Comparison of ENCODE assay signal across 1 cellular context in genomic region chr19:58154679-58155648, GRCh38.
TF ChIP-seq lines count a peak whose summit lies in the region.

No MANE protein-coding gene starts in this region.

TF ChIP-seq in HepG2, 621 proteins besides CTCF, POLR2A, EP300 and RAD21 (continued from another document and continues in another):
- TF ChIP-seq, protein P1, sequence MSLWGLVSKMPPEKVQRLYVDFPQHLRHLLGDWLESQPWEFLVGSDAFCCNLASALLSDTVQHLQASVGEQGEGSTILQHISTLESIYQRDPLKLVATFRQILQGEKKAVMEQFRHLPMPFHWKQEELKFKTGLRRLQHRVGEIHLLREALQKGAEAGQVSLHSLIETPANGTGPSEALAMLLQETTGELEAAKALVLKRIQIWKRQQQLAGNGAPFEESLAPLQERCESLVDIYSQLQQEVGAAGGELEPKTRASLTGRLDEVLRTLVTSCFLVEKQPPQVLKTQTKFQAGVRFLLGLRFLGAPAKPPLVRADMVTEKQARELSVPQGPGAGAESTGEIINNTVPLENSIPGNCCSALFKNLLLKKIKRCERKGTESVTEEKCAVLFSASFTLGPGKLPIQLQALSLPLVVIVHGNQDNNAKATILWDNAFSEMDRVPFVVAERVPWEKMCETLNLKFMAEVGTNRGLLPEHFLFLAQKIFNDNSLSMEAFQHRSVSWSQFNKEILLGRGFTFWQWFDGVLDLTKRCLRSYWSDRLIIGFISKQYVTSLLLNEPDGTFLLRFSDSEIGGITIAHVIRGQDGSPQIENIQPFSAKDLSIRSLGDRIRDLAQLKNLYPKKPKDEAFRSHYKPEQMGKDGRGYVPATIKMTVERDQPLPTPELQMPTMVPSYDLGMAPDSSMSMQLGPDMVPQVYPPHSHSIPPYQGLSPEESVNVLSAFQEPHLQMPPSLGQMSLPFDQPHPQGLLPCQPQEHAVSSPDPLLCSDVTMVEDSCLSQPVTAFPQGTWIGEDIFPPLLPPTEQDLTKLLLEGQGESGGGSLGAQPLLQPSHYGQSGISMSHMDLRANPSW (CRISPR knock-in tag; IDR thresholded peaks at IDR 0.05; ENCODE audit: borderline replicate concordance) = peak; percentile 71; the same call in 1 of the 2 replicates
- TF ChIP-seq TGIF2 (CRISPR knock-in tag; IDR thresholded peaks at IDR 0.05) (0 out of 2 replicates have a peak, but pooled peaks have one; percentile 12), ZNF446 (CRISPR knock-in tag; IDR thresholded peaks at IDR 0.05) (peak; percentile 90; the same call in 1 of the 2 replicates), MED8 (CRISPR knock-in tag; IDR thresholded peaks at IDR 0.05; ENCODE audit: insufficient replicate concordance) (peak; percentile 48), SMC3 (IDR thresholded peaks at IDR 0.05; ENCODE audit: low read length) (peak; percentile 42; the same call in 1 of the 2 replicates), RFX1 (IDR thresholded peaks at IDR 0.05) (no peak), ZNF138 (CRISPR knock-in tag; IDR thresholded peaks at IDR 0.05; ENCODE audit: low read depth) (no peak), ATRX (CRISPR knock-in tag; IDR thresholded peaks at IDR 0.05; ENCODE audit: borderline replicate concordance) (no peak), ZNF121 (CRISPR knock-in tag; IDR thresholded peaks at IDR 0.05) (peak; percentile 19; the same call in 1 of the 2 replicates), ZNF12 (CRISPR knock-in tag; IDR thresholded peaks at IDR 0.05) (no peak), SKI (IDR thresholded peaks at IDR 0.05; ENCODE audit: partially characterized antibody) (peak; percentile 9), KLF12 (CRISPR knock-in tag; IDR thresholded peaks at IDR 0.05; ENCODE audit: borderline replicate concordance) (no peak), NBN (conservative IDR thresholded peaks at IDR 0.05) (no peak), BCLAF1 (IDR thresholded peaks at IDR 0.05) (no peak), ZNF747 (CRISPR knock-in tag; IDR thresholded peaks at IDR 0.05; ENCODE audit: borderline replicate concordance) (peak; percentile 62; the same call in 1 of the 2 replicates), ZNF562 (CRISPR knock-in tag; IDR thresholded peaks at IDR 0.05; ENCODE audit: borderline replicate concordance) (no peak), ZNF768 (CRISPR knock-in tag; IDR thresholded peaks at IDR 0.05) (peak; percentile 28; the same call in 1 of the 2 replicates), ZNF136 (CRISPR knock-in tag; IDR thresholded peaks at IDR 0.05; ENCODE audit: low read depth) (no peak), MAFK (conservative IDR thresholded peaks at IDR 0.05 in 1 of 2, IDR thresholded peaks at IDR 0.05 in 1 of 2; ENCODE audit: low read length in 2 of 2) (no peak), DR1 (CRISPR knock-in tag; IDR thresholded peaks at IDR 0.05) (peak; percentile 66; the same call in 1 of the 2 replicates), SIN3A (IDR thresholded peaks at IDR 0.05; ENCODE audit: borderline replicate concordance, low read depth, low read length) (no peak), ZFX (CRISPR knock-in tag; IDR thresholded peaks at IDR 0.05; ENCODE audit: low read depth) (peak; percentile 84), ZFP82 (CRISPR knock-in tag; IDR thresholded peaks at IDR 0.05; ENCODE audit: borderline replicate concordance) (peak; percentile 64; the same call in 1 of the 2 replicates), CBX5 (CRISPR knock-in tag; IDR thresholded peaks at IDR 0.05; ENCODE audit: borderline replicate concordance) (peak; percentile 74; the same call in 1 of the 2 replicates), NR2F2 (IDR thresholded peaks at IDR 0.05; ENCODE audit: borderline replicate concordance, low read depth) (no peak), ZBTB25 (CRISPR knock-in tag; IDR thresholded peaks at IDR 0.05) (no peak), SMAD3 (CRISPR knock-in tag; IDR thresholded peaks at IDR 0.05) (peak; percentile 60; the same call in 1 of the 2 replicates), KAT2B (IDR thresholded peaks at IDR 0.05; ENCODE audit: borderline replicate concordance, low read depth, low read length) (no peak), ZFYVE20 (CRISPR knock-in tag; IDR thresholded peaks at IDR 0.05; ENCODE audit: borderline replicate concordance, low read depth) (no peak), CCDC6 (CRISPR knock-in tag; IDR thresholded peaks at IDR 0.05) (0 out of 2 replicates have a peak, but pooled peaks have one; percentile 19), ZNF143 (CRISPR knock-in tag; IDR thresholded peaks at IDR 0.05) (peak; percentile 98), TEAD2 (CRISPR knock-in tag; IDR thresholded peaks at IDR 0.05) (no peak), MIER2 (CRISPR knock-in tag; IDR thresholded peaks at IDR 0.05) (0 out of 2 replicates have a peak, but pooled peaks have one; percentile 38), ZNF549 (CRISPR knock-in tag; IDR thresholded peaks at IDR 0.05) (no peak), ZNF367 (CRISPR knock-in tag; IDR thresholded peaks at IDR 0.05; ENCODE audit: borderline replicate concordance) (no peak; the same call in 1 of the 2 replicates), POGZ (CRISPR knock-in tag; IDR thresholded peaks at IDR 0.05) (peak; percentile 91), ZNF33A (CRISPR knock-in tag; IDR thresholded peaks at IDR 0.05; ENCODE audit: borderline replicate concordance) (no peak), SRY (CRISPR knock-in tag; IDR thresholded peaks at IDR 0.05) (peak; percentile 71; the same call in 1 of the 2 replicates), PTBP1 (IDR thresholded peaks at IDR 0.05; ENCODE audit: low read depth, low read length, poor library complexity, severe bottlenecking) (no peak), CENPX (CRISPR knock-in tag; IDR thresholded peaks at IDR 0.05) (no peak), KLF6 (CRISPR knock-in tag; IDR thresholded peaks at IDR 0.05) (peak; percentile 73; the same call in 1 of the 2 replicates), JUND (CRISPR knock-in tag; IDR thresholded peaks at IDR 0.05) (no peak), ZNF460 (CRISPR knock-in tag; IDR thresholded peaks at IDR 0.05; ENCODE audit: borderline replicate concordance) (no peak), U2AF2 (IDR thresholded peaks at IDR 0.05; ENCODE audit: low read depth, low read length) (no peak), XBP1 (CRISPR knock-in tag; IDR thresholded peaks at IDR 0.05) (no peak), TMF1 (CRISPR knock-in tag; IDR thresholded peaks at IDR 0.05; ENCODE audit: low read depth) (peak; percentile 58; the same call in 1 of the 2 replicates), PHB2 (IDR thresholded peaks at IDR 0.05; ENCODE audit: partially characterized antibody) (no peak), ZNF160 (CRISPR knock-in tag; IDR thresholded peaks at IDR 0.05) (peak; percentile 84)
- TF ChIP-seq, protein P2, sequence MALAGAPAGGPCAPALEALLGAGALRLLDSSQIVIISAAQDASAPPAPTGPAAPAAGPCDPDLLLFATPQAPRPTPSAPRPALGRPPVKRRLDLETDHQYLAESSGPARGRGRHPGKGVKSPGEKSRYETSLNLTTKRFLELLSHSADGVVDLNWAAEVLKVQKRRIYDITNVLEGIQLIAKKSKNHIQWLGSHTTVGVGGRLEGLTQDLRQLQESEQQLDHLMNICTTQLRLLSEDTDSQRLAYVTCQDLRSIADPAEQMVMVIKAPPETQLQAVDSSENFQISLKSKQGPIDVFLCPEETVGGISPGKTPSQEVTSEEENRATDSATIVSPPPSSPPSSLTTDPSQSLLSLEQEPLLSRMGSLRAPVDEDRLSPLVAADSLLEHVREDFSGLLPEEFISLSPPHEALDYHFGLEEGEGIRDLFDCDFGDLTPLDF (CRISPR knock-in tag; IDR thresholded peaks at IDR 0.05) = peak; percentile 36; the same call in 1 of the 2 replicates
- TF ChIP-seq, protein P3, sequence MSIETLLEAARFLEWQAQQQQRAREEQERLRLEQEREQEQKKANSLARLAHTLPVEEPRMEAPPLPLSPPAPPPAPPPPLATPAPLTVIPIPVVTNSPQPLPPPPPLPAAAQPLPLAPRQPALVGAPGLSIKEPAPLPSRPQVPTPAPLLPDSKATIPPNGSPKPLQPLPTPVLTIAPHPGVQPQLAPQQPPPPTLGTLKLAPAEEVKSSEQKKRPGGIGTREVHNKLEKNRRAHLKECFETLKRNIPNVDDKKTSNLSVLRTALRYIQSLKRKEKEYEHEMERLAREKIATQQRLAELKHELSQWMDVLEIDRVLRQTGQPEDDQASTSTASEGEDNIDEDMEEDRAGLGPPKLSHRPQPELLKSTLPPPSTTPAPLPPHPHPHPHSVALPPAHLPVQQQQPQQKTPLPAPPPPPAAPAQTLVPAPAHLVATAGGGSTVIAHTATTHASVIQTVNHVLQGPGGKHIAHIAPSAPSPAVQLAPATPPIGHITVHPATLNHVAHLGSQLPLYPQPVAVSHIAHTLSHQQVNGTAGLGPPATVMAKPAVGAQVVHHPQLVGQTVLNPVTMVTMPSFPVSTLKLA (IDR thresholded peaks at IDR 0.05) = no peak
- TF ChIP-seq, protein P4, sequence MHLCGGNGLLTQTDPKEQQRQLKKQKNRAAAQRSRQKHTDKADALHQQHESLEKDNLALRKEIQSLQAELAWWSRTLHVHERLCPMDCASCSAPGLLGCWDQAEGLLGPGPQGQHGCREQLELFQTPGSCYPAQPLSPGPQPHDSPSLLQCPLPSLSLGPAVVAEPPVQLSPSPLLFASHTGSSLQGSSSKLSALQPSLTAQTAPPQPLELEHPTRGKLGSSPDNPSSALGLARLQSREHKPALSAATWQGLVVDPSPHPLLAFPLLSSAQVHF (CRISPR knock-in tag; IDR thresholded peaks at IDR 0.05) = no peak
- TF ChIP-seq, protein P5, sequence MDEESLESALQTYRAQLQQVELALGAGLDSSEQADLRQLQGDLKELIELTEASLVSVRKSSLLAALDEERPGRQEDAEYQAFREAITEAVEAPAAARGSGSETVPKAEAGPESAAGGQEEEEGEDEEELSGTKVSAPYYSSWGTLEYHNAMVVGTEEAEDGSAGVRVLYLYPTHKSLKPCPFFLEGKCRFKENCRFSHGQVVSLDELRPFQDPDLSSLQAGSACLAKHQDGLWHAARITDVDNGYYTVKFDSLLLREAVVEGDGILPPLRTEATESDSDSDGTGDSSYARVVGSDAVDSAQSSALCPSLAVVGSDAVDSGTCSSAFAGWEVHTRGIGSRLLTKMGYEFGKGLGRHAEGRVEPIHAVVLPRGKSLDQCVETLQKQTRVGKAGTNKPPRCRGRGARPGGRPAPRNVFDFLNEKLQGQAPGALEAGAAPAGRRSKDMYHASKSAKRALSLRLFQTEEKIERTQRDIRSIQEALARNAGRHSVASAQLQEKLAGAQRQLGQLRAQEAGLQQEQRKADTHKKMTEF (CRISPR knock-in tag; IDR thresholded peaks at IDR 0.05) = peak; percentile 91
- TF ChIP-seq, protein P6, sequence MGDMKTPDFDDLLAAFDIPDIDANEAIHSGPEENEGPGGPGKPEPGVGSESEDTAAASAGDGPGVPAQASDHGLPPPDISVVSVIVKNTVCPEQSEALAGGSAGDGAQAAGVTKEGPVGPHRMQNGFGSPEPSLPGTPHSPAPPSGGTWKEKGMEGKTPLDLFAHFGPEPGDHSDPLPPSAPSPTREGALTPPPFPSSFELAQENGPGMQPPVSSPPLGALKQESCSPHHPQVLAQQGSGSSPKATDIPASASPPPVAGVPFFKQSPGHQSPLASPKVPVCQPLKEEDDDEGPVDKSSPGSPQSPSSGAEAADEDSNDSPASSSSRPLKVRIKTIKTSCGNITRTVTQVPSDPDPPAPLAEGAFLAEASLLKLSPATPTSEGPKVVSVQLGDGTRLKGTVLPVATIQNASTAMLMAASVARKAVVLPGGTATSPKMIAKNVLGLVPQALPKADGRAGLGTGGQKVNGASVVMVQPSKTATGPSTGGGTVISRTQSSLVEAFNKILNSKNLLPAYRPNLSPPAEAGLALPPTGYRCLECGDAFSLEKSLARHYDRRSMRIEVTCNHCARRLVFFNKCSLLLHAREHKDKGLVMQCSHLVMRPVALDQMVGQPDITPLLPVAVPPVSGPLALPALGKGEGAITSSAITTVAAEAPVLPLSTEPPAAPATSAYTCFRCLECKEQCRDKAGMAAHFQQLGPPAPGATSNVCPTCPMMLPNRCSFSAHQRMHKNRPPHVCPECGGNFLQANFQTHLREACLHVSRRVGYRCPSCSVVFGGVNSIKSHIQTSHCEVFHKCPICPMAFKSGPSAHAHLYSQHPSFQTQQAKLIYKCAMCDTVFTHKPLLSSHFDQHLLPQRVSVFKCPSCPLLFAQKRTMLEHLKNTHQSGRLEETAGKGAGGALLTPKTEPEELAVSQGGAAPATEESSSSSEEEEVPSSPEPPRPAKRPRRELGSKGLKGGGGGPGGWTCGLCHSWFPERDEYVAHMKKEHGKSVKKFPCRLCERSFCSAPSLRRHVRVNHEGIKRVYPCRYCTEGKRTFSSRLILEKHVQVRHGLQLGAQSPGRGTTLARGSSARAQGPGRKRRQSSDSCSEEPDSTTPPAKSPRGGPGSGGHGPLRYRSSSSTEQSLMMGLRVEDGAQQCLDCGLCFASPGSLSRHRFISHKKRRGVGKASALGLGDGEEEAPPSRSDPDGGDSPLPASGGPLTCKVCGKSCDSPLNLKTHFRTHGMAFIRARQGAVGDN (CRISPR knock-in tag; IDR thresholded peaks at IDR 0.05) = peak; percentile 81
